ENCODE assay signal across 9 cellular contexts in the genomic region with DNA sequence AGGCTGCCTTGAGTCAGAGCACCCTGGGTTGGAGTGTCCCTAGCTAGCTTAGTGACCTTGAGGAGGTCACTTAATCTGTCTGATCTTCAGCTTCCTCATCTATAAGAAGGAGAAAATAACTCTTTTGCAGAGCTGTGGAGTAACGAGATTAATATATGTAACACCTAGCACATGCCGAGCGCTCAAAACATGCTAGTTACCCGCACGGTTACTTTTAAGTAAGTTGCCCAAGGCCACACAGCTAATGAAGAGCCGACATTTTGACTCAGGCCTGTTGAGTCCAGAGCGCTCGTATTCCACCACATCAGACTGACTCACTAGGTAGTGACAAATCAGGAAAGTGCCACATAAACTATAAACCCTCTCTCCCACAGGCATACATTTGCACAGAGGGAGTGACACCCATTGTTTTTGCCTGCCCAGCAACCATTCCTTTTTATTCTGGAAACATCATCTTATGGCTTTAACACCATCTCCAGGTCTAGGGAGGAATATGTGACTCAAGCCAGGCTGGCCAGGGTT. TPM values are rescaled to one million over a fixed set of nuclear protein-coding genes. Genes with fewer than 3 reads are reported as not detected.
A peak's percentile ranks its signal among the peaks of the same experiment; 100 is the strongest.
DNase-seq lines count a peak whose midpoint lies in the region; ATAC-seq lines count a peak whose summit lies in the region.
"Had no signal": no experiment of that assay in that cellular context is flagged by ENCODE, and none has a peak within 500 bp of the region (broad histone marks: within the 10 kb centered on the region; RNA-seq: fewer than 3 reads in every experiment).

No MANE protein-coding gene starts in this region.

- H3K9me3 ChIP-seq in T-helper 17 cell (ENCODE audit: control insufficient read depth, low read length, poor library complexity, severe bottlenecking): no peaks in the 10 kb centered on the region

- H3K4me1 Mint-ChIP-seq in T-helper 17 cell: peaks cover 49% of the 10 kb centered on the region

- no peak for ATAC-seq in T-helper 17 cell
- ATAC-seq in stimulated activated naive CD8-positive, alpha-beta T cell treated with anti-CD3 and anti-CD28 coated beads, Interleukin-15, Interleukin-2, amounts not matched to agents 100 U/mL and 50 U/mL, for 24 hours: peak; percentile 74

- H3K27me3 Mint-ChIP-seq in T-helper 17 cell: no peaks in the 10 kb centered on the region

- H3K4me3 Mint-ChIP-seq in T-helper 17 cell: no peak overlapping the region

- DNase-seq in activated CD4-positive, alpha-beta T cell treated with anti-CD3 and anti-CD28 coated beads, Interleukin-2, amount 50 U/mL, for 48 hours: peak; percentile 46 to 61
- DNase-seq in activated CD4-positive, alpha-beta T cell treated with anti-CD3 and anti-CD28 coated beads for 4 hours: no peak
- DNase-seq in T-helper 17 cell (no peak), fibroblast of gingiva (ENCODE audit: low read depth) (peak; percentile 12), NCI-H1417 treated with DMSO at 0.1 percent for 48 hours (lab: John Stamatoyannopoulos, UW) (no peak), dedifferentiated amniotic fluid mesenchymal stem cell (ENCODE audit: extremely low spot score) (no peak), NCI-H446 treated with DMSO at 0.1 percent for 48 hours (lab: John Stamatoyannopoulos, UW) (no peak)
- DNase-seq in stimulated activated naive CD8-positive, alpha-beta T cell treated with anti-CD3 and anti-CD28 coated beads, Interleukin-15, Interleukin-2, amounts not matched to agents 100 U/mL and 50 U/mL, for 24 hours: no peak
- DNase-seq: NCI-H345 had no signal

- H3K27ac Mint-ChIP-seq in T-helper 17 cell: peak overlapping the region; percentile 88

- no peaks in the 10 kb centered on the region for H3K36me3 Mint-ChIP-seq in T-helper 17 cell (ENCODE audit: low read depth)

RNA-seq across cellular contexts. Expression of gene BHLHE40, which starts 42.4 kb away (rescaled TPM):
- total RNA-seq in T-helper 17 cell: 100 to 1,000 TPM; 295 to 329 TPM

Comparison
In these comparisons a context has a peak if more than half of its experiments do, and no peak if none do; other contexts are left out.
1. DNase-seq: peak in activated CD4-positive, alpha-beta T cell treated with anti-CD3 and anti-CD28 coated beads, Interleukin-2, amount 50 U/mL, for 48 hours (2 of 2) and fibroblast of gingiva (single experiment); none in activated CD4-positive, alpha-beta T cell treated with anti-CD3 and anti-CD28 coated beads for 4 hours (0 of 2), T-helper 17 cell (0 of 3), stimulated activated naive CD8-positive, alpha-beta T cell treated with anti-CD3 and anti-CD28 coated beads, Interleukin-15, Interleukin-2, amounts not matched to agents 100 U/mL and 50 U/mL, for 24 hours (single experiment), NCI-H1417 treated with DMSO at 0.1 percent for 48 hours (single experiment), dedifferentiated amniotic fluid mesenchymal stem cell (single experiment) and NCI-H446 treated with DMSO at 0.1 percent for 48 hours (single experiment).